Comparison of ENCODE assay signal across 15 cellular contexts in the genomic region with DNA sequence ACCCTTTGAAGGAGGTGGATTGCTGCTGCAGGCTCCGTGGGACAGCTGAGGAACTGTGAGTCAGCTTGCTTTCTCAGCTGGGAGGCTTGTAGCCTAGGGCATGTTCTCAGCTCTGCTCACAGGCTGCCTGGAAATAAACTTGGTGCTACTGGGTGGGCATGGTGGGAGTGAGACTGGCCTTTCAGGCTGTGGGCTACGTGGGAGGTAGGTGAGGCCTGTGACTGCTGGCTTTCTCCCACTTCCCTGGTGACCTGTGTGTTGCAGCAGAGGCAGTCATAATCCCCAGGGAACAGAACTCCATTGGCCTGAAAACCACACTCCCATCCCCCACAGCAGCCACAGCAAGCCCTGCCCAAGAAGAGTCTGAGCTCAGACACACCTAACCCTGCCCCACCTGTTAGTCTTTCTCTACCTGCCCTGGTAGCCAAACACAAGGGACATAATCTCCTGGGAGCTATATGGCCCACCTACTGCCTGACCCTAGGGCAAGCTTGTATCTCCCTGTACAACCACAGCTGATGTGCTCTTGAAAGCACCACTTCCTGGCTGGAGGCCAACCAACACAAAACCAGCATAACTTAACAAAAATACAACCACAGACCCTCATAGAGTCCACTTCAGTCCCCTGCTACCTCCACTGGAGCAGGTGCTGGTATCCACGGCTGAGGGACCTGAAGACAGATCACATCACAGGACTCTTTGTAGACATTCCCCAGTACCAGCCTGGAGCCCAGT.
DNase-seq lines count a peak whose midpoint lies in the region; ATAC-seq and TF ChIP-seq lines count a peak whose summit lies in the region.
"Had no signal": no experiment of that assay in that cellular context is flagged by ENCODE, and none has a peak within 500 bp of the region (broad histone marks: within the 10 kb centered on the region; RNA-seq: fewer than 3 reads in every experiment).

No MANE protein-coding gene starts in this region.

- peak overlapping the region; percentile 65 for H3K27ac Mint-ChIP-seq in osteocyte (ENCODE audit: unreplicated experiment)
- H3K27ac Mint-ChIP-seq: activated T-cell treated with anti-CD3 and anti-CD28 coated beads, Interleukin-2, amount 50 U/mL, for 72 hours had no signal

- H3K36me3 Mint-ChIP-seq in osteocyte (ENCODE audit: unreplicated experiment), result peaks cover 5% of the 10 kb centered on the region

- no peaks in the 10 kb centered on the region for H3K9me3 ChIP-seq in SJCRH30 (replicated peaks)

- H3K27me3 ChIP-seq in SJCRH30, result no peaks in the 10 kb centered on the region
- H3K27me3 ChIP-seq: esophagus muscularis mucosa had no signal

- H3K4me1 ChIP-seq in SJCRH30, result peaks cover 45% of the 10 kb centered on the region
- H3K4me1 ChIP-seq: esophagus muscularis mucosa, left ventricle myocardium inferior had no signal

- ATAC-seq in esophagus mucosa, result peak; percentile 76
- ATAC-seq in GM18870 (IDR thresholded peaks at IDR 0.05; ENCODE audit: unreplicated experiment), result no peak
- ATAC-seq: activated T-cell treated with anti-CD3 and anti-CD28 coated beads, Interleukin-2, amount 50 U/mL, for 72 hours had no signal

- no peak overlapping the region for H3K4me3 ChIP-seq in SJCRH30
- no peak overlapping the region for H3K4me3 ChIP-seq in lower leg skin (ENCODE audit: low read depth, poor library complexity, severe bottlenecking)
- H3K4me3 ChIP-seq: esophagus muscularis mucosa, left ventricle myocardium inferior had no signal

- TF ChIP-seq POLR2A in lower leg skin (IDR thresholded peaks at IDR 0.05), result no peak

- H3K27me3 Mint-ChIP-seq in osteocyte (ENCODE audit: unreplicated experiment), result no peaks in the 10 kb centered on the region

- H3K4me3 Mint-ChIP-seq in osteocyte (ENCODE audit: unreplicated experiment), result no peak overlapping the region
- H3K4me3 Mint-ChIP-seq: activated T-cell treated with anti-CD3 and anti-CD28 coated beads, Interleukin-2, amount 50 U/mL, for 72 hours; naive B cell had no signal

- H3K36me3 ChIP-seq in SJCRH30, result no peaks in the 10 kb centered on the region
- H3K36me3 ChIP-seq: esophagus muscularis mucosa, left ventricle myocardium inferior had no signal

- intact Hi-C loops in lower leg skin (cut with DNase I; ENCODE audit: low total_unique reads), result no loop called here

- peaks cover 32% of the 10 kb centered on the region for H3K4me1 Mint-ChIP-seq in osteocyte (ENCODE audit: unreplicated experiment)
- H3K4me1 Mint-ChIP-seq: naive B cell had no signal

- peaks cover 22% of the 10 kb centered on the region for H3K9me3 Mint-ChIP-seq in osteocyte (ENCODE audit: unreplicated experiment)

- H3K27ac ChIP-seq in SJCRH30, result peak overlapping the region; percentile 51
- H3K27ac ChIP-seq: esophagus muscularis mucosa, left ventricle myocardium inferior had no signal

- WGBS in lower leg skin, 2 donors, result 59 to 64% methylated on average over 2 of the region's 3 CpGs

- TF ChIP-seq CTCF in osteocyte (IDR thresholded peaks at IDR 0.05) (peak; percentile 5), lower leg skin (IDR thresholded peaks at IDR 0.05) (no peak)

- DNase-seq in ELR (ENCODE audit: low read depth), result peak; percentile 12
- DNase-seq in SJCRH30, result peak; percentile 93
- peak; percentile 87 for DNase-seq in osteocyte (ENCODE audit: extremely low spot score, unreplicated experiment)
- DNase-seq in NCI-H1048 (lab: John Stamatoyannopoulos, UW), result no peak
- DNase-seq in NCI-H446 (lab: John Stamatoyannopoulos, UW), result no peak
- DNase-seq in lower leg skin (ENCODE audit: low spot score in 2 of 2), result no peak
- DNase-seq: activated CD4-positive, alpha-beta T cell treated with anti-CD3 and anti-CD28 coated beads, Interleukin-2, amount 50 U/mL, for 4 hours; activated T-cell treated with anti-CD3 and anti-CD28 coated beads, Interleukin-2, amount 50 U/mL, for 72 hours; hippocampal formation; left ventricle myocardium inferior; naive B cell; NCI-H1417 had no signal

Comparison
In these comparisons a context has a peak if more than half of its experiments do, and no peak if none do; other contexts are left out.
1. DNase-seq: peak in ELR (single experiment), SJCRH30 (2 of 2) and osteocyte (single experiment); none in NCI-H1048 (single experiment), NCI-H446 (0 of 2) and lower leg skin (0 of 2).